In genomic region chrX:44873415-44874270, GRCh38 we compare ENCODE assay signal across 8 cellular contexts. TPM values are rescaled to one million over a fixed set of nuclear protein-coding genes. Genes with fewer than 3 reads are reported as not detected.
DNase-seq lines count a peak whose midpoint lies in the region; ATAC-seq, FAIRE-seq and TF ChIP-seq lines count a peak whose summit lies in the region.

No MANE protein-coding gene starts in this region.

- peaks cover 27% of the 10 kb centered on the region for H4K20me1 ChIP-seq in astrocyte (ENCODE audit: insufficient read depth, low read length)

- H3K27ac ChIP-seq in astrocyte (ENCODE audit: low read depth, low read length), result peak overlapping the region; percentile 88

- H3K79me2 ChIP-seq in astrocyte (ENCODE audit: insufficient read depth, low read length), result peaks cover 66% of the 10 kb centered on the region

- peak overlapping the region; percentile 99 for H3K4me2 ChIP-seq in astrocyte (ENCODE audit: low read length)

- no peaks in the 10 kb centered on the region for H3K27me3 Mint-ChIP-seq in T-helper 17 cell
- H3K27me3 Mint-ChIP-seq in astrocyte (ENCODE audit: low read depth, unreplicated experiment), result no peaks in the 10 kb centered on the region

- H3K4me3 Mint-ChIP-seq in T-helper 17 cell (peak overlapping the region; percentile 91), astrocyte (ENCODE audit: unreplicated experiment) (peak overlapping the region; percentile 97)

- no peak for FAIRE-seq in astrocyte (lab: Jason Lieb, UNC)

- H3K36me3 Mint-ChIP-seq in T-helper 17 cell (ENCODE audit: low read depth), result no peaks in the 10 kb centered on the region
- H3K36me3 Mint-ChIP-seq in astrocyte (ENCODE audit: low read depth, unreplicated experiment), result no peaks in the 10 kb centered on the region

- peak; percentile 34 to 45 for DNase-seq in NCI-H2081 (lab: John Stamatoyannopoulos, UW)
- DNase-seq in NCI-H2081 treated with DMSO at 0.1 percent for 48 hours (lab: John Stamatoyannopoulos, UW), result no peak
- no peak for DNase-seq in Jurkat, Clone E6-1 (ENCODE audit: low read depth, low spot score)
- DNase-seq in T-helper 17 cell, result peak; percentile 19 to 31 (median 29)
- peak; percentile 22 for DNase-seq in astrocyte (ENCODE audit: low read depth)
- peak; percentile 43 to 72 for DNase-seq in hippocampal formation (lab: John Stamatoyannopoulos, UW)
- DNase-seq in sciatic nerve (ENCODE audit: low spot score), result peak; percentile 80
- DNase-seq in 8988T, result no peak

- ATAC-seq in T-helper 17 cell, result peak; percentile 21
- peak; percentile 13 for ATAC-seq in sciatic nerve

- H3K27ac Mint-ChIP-seq in T-helper 17 cell, result peak overlapping the region; percentile 81
- peak overlapping the region; percentile 91 for H3K27ac Mint-ChIP-seq in astrocyte (ENCODE audit: unreplicated experiment)

- H3K9me3 Mint-ChIP-seq in astrocyte (ENCODE audit: unreplicated experiment), result no peaks in the 10 kb centered on the region

- peak overlapping the region; percentile 52 for H2AFZ ChIP-seq in astrocyte (ENCODE audit: low read depth, low read length)

- intact Hi-C loops in sciatic nerve (cut with DNase I), result no loop called here

- H3K4me1 Mint-ChIP-seq in T-helper 17 cell (peaks cover 11% of the 10 kb centered on the region), astrocyte (ENCODE audit: low read depth, unreplicated experiment) (peaks cover 4% of the 10 kb centered on the region)

- H3K27me3 ChIP-seq in astrocyte (ENCODE audit: insufficient read depth, low read length), result no peaks in the 10 kb centered on the region

- H3K4me3 ChIP-seq in Jurkat, Clone E6-1 (ENCODE audit: low read length), result peak overlapping the region; percentile 77
- H3K4me3 ChIP-seq in astrocyte (ENCODE audit: insufficient read depth, low read depth, low read length), result peak overlapping the region; percentile 86

- no peaks in the 10 kb centered on the region for H3K36me3 ChIP-seq in astrocyte (ENCODE audit: insufficient read depth, low read length)

- H3K9me3 ChIP-seq in T-helper 17 cell (ENCODE audit: control insufficient read depth, low read length, poor library complexity, severe bottlenecking), result no peaks in the 10 kb centered on the region
- no peaks in the 10 kb centered on the region for H3K9me3 ChIP-seq in astrocyte (ENCODE audit: insufficient read depth, low read depth, low read length)

- H3K4me1 ChIP-seq in astrocyte (ENCODE audit: insufficient read depth, low read length), result no peaks in the 10 kb centered on the region

- peak overlapping the region; percentile 96 for H3K9ac ChIP-seq in astrocyte (ENCODE audit: low read length)

- no peak for TF ChIP-seq CTCF in astrocyte (IDR thresholded peaks at IDR 0.05; ENCODE audit: insufficient read depth, low read depth, low read length)

RNA-seq across cellular contexts. Expression of gene KDM6A, which starts 0.7 kb away (rescaled TPM):
- polyA plus RNA-seq in Jurkat, Clone E6-1 (2012; ENCODE audit: insufficient read depth, insufficient read length), result 12.3 TPM
- 10 to 100 TPM; 53.9 to 60.7 TPM for total RNA-seq in T-helper 17 cell
- total RNA-seq in astrocyte, result 33.6 and 44.0 TPM in 2 replicates
- total RNA-seq in sciatic nerve, result 52.8 TPM

RNA-seq across cellular contexts. Expression of gene DUSP21, which starts 29.8 kb away (rescaled TPM):
- polyA plus RNA-seq in Jurkat, Clone E6-1 (2012; ENCODE audit: insufficient read depth, insufficient read length), result not detected
- total RNA-seq in T-helper 17 cell (not detected), astrocyte (not detected in 2 replicates), sciatic nerve (not detected)

Comparison
In these comparisons a context has a peak if more than half of its experiments do, and no peak if none do; other contexts are left out.
1. DNase-seq: peak in NCI-H2081 (2 of 2), T-helper 17 cell (3 of 3), astrocyte (single experiment), hippocampal formation (2 of 2) and sciatic nerve (single experiment); none in NCI-H2081 treated with DMSO at 0.1 percent for 48 hours (single experiment), Jurkat, Clone E6-1 (single experiment) and 8988T (single experiment).